In the genomic region with DNA sequence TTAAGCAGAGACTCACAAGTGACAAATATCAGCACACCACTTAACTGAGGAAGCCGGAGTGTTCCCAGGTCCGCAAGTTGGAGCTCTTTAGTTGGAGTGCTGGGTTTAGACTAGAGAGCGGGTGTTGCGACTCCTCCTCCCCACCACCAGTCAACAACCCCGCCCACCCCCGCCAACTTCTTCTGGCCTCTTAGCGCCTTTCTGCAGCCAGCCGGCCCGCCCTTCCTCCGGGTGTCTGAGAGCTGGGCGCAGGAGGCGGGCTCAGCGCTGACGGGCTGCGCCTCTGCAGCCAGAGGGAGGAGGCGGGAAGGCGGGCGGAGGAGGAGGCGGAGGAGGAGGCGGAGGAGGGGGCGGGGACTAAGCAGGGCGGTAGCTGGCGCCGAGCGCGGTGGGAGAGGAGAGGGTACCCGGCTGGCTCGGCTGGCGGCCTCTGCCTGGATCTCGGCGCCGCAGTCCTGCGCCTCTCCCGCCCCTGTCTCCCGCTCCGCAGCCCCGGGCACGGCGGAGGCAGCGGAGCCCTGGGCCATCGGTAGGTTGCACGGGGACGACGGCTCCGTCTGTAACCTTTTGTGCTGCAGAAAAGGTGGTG, we compare ENCODE assay signal across 8 cellular contexts. TPM values are rescaled to one million over a fixed set of nuclear protein-coding genes. Genes with fewer than 3 reads are reported as not detected.
A peak's percentile ranks its signal among the peaks of the same experiment; 100 is the strongest.
DNase-seq lines count a peak whose midpoint lies in the region; ATAC-seq lines count a peak whose summit lies in the region.

A gene with protein sequence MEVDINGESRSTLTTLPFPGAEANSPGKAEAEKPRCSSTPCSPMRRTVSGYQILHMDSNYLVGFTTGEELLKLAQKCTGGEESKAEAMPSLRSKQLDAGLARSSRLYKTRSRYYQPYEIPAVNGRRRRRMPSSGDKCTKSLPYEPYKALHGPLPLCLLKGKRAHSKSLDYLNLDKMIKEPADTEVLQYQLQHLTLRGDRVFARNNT (plus strand): TSS at position 396 of the 589 bp plus-strand sequence. CDS start 17,157 bp downstream, outside the sequence.

- intact Hi-C loops in left colon (cut with DNase I, micrococcal nuclease) = no loop called here

- peak; percentile 73 for ATAC-seq in GM19351 (IDR thresholded peaks at IDR 0.05; ENCODE audit: unreplicated experiment)
- ATAC-seq in HG03520 (IDR thresholded peaks at IDR 0.05; ENCODE audit: unreplicated experiment) = peak; percentile 79
- peak; percentile 85 for ATAC-seq in left colon

- DNase-seq in C1 segment of cervical spinal cord (lab: John Stamatoyannopoulos, UW) (peak; percentile 45 to 95 (median 87)), NCI-H69 (lab: John Stamatoyannopoulos, UW) (peak; percentile 99), cortex of kidney (lab: John Stamatoyannopoulos, UW) (peak; percentile 12), left colon (peak; percentile 98)
- peak; percentile 94 for DNase-seq in activated CD4-positive, alpha-beta T cell treated with anti-CD3 and anti-CD28 coated beads, Interleukin-2, amount 50 U/mL, for 1 hour
- peak; percentile 84 to 90 for DNase-seq in stimulated activated CD4-positive, alpha-beta T cell treated with anti-CD3 and anti-CD28 coated beads, Interleukin-1b, Interleukin-23, amount 100 ng/mL, for 4 hours (ENCODE audit: low read depth in 2 of 2)

RNA-seq across cellular contexts. Expression of the gene that starts here (rescaled TPM):
- 10 to 100 TPM; 54.5 to 61.4 TPM for total RNA-seq in left colon

Comparison
In these comparisons a context has a peak if more than half of its experiments do, and no peak if none do; other contexts are left out.
1. Peak in every context shown above with its lines: DNase-seq and ATAC-seq.
2. DNase-seq: peak in every context shown above with its lines; median percentile 99 in NCI-H69; 98 in left colon; 94 in activated CD4-positive, alpha-beta T cell treated with anti-CD3 and anti-CD28 coated beads, Interleukin-2, amount 50 U/mL, for 1 hour; 87 in C1 segment of cervical spinal cord; 87 in stimulated activated CD4-positive, alpha-beta T cell treated with anti-CD3 and anti-CD28 coated beads, Interleukin-1b, Interleukin-23, amount 100 ng/mL, for 4 hours; 12 in cortex of kidney.